ENCODE assay signal across 1 cellular context in the genomic region with DNA sequence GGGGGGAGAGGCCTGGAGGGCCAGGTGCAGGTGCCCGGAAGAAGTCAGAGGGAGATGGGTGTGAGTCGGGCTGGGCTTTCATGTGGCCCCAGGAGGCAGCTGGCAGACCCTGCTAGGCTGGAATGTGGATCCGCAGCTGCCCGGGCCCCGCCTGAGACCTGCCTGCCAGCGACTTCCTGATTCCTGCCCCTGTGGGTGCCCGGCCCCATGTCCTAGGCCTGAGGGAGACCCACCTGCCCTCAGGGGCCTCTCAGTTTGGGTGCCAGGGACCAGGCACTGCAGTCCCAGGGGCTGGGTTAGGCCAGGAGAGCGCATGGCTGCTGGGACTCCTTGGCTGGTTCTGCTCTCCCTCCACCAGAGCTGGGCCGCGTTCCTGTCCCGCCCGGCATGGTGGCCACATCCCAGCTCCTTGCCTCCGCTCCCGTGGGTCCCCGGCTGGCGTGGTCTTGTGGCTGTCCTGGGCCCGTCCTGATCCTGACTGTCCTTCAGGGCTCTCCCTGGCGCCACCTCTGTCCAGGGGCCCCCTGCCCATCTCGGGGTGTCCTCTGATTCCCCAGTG.
TF ChIP-seq lines count a peak whose summit lies in the region.

No MANE protein-coding gene starts in this region.

TF ChIP-seq in HCT116, 20 proteins besides CTCF, POLR2A, EP300 and RAD21:
- TF ChIP-seq EZH2phosphoT487 (IDR thresholded peaks at IDR 0.05; ENCODE audit: borderline replicate concordance) = no peak
- TF ChIP-seq MAX (IDR thresholded peaks at IDR 0.05) = no peak
- TF ChIP-seq REST (IDR thresholded peaks at IDR 0.05; ENCODE audit: low read depth) = no peak
- no peak for TF ChIP-seq ATF3 (IDR thresholded peaks at IDR 0.05)
- no peak for TF ChIP-seq JUND (IDR thresholded peaks at IDR 0.05)
- no peak for TF ChIP-seq ZFX (IDR thresholded peaks at IDR 0.05)
- no peak for TF ChIP-seq TCF7L2 (IDR thresholded peaks at IDR 0.05; ENCODE audit: borderline replicate concordance, extremely low read depth, insufficient read depth, insufficient read length)
- TF ChIP-seq SRF (IDR thresholded peaks at IDR 0.05; ENCODE audit: low read depth) = no peak
- no peak for TF ChIP-seq ZNF274 (IDR thresholded peaks at IDR 0.05; ENCODE audit: low read depth, low read length)
- TF ChIP-seq POLR2AphosphoS5 (IDR thresholded peaks at IDR 0.05; ENCODE audit: low read depth, low read length) = no peak
- TF ChIP-seq YY1 (IDR thresholded peaks at IDR 0.05; ENCODE audit: extremely low read depth, insufficient replicate concordance, low read depth, low read length) = no peak
- TF ChIP-seq EZH2 (IDR thresholded peaks at IDR 0.05) = no peak
- no peak for TF ChIP-seq CEBPB (IDR thresholded peaks at IDR 0.05; ENCODE audit: low read depth)
- no peak for TF ChIP-seq CBX3 (IDR thresholded peaks at IDR 0.05; ENCODE audit: low read depth)
- TF ChIP-seq ZBTB33 (IDR thresholded peaks at IDR 0.05; ENCODE audit: extremely low read depth, insufficient replicate concordance, low read length) = no peak
